2 cellular contexts compared by ENCODE assay signal in genomic region chr17:68308486-68308885, GRCh38. TPM values are rescaled to one million over a fixed set of nuclear protein-coding genes. Genes with fewer than 3 reads are reported as not detected.
"Had no signal": no experiment of that assay in that cellular context is flagged by ENCODE, and none has a peak within 500 bp of the region (broad histone marks: within the 10 kb centered on the region; RNA-seq: fewer than 3 reads in every experiment).

No MANE protein-coding gene starts in this region.

RNA-seq across cellular contexts. Expression of gene SLC16A6, which starts 17.6 kb away (rescaled TPM):
- total RNA-seq: ascending aorta had no signal
- polyA plus RNA-seq: cardiac muscle cell had no signal
